In the genomic region with DNA sequence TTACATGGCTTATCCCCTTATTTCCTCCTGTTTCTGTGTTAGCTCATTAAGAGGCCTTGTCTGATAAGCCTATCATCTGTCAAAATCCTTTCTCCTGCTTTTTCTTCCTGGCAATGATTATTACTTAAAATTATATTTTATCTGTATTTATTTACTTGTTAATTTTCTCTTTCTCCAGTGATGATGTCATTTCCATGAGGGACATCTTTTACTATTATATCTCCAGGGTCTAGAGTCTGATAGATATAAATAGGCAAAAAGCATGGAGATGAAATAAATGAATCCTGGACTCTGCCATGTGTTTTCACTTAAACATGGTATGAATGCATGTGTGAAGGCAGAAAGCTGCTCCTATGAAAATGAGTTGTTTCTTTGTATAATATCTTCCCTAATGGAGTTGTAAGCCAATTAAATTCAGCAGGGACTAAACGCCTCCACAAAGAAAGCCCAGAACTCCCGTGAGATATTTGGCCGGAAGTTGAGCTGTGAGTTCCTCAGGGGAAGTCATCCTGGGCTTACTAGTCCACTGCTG, we compare ENCODE assay signal across 3 cellular contexts.
TF ChIP-seq lines count a peak whose summit lies in the region.

No MANE protein-coding gene starts in this region.

TF ChIP-seq in HepG2, 621 proteins besides CTCF, POLR2A, EP300 and RAD21:
- TF ChIP-seq, protein P1, sequence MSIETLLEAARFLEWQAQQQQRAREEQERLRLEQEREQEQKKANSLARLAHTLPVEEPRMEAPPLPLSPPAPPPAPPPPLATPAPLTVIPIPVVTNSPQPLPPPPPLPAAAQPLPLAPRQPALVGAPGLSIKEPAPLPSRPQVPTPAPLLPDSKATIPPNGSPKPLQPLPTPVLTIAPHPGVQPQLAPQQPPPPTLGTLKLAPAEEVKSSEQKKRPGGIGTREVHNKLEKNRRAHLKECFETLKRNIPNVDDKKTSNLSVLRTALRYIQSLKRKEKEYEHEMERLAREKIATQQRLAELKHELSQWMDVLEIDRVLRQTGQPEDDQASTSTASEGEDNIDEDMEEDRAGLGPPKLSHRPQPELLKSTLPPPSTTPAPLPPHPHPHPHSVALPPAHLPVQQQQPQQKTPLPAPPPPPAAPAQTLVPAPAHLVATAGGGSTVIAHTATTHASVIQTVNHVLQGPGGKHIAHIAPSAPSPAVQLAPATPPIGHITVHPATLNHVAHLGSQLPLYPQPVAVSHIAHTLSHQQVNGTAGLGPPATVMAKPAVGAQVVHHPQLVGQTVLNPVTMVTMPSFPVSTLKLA (IDR thresholded peaks at IDR 0.05): peak; percentile 75
- TF ChIP-seq PAF1 (CRISPR knock-in tag; IDR thresholded peaks at IDR 0.05) (no peak), ATF7 (IDR thresholded peaks at IDR 0.05) (peak; percentile 67), ATF7 (CRISPR knock-in tag; IDR thresholded peaks at IDR 0.05) (no peak), SNRNP70 (IDR thresholded peaks at IDR 0.05; ENCODE audit: low read depth, low read length) (no peak)

TF ChIP-seq in SK-N-SH, 30 proteins besides CTCF, POLR2A, EP300 and RAD21:
- 0 out of 2 replicates have a peak, but pooled peaks have one; percentile 12 for TF ChIP-seq GATA2 (CRISPR knock-in tag; IDR thresholded peaks at IDR 0.05)
- no peak for TF ChIP-seq POLR2AphosphoS5 (IDR thresholded peaks at IDR 0.05; ENCODE audit: low read depth, low read length)
- TF ChIP-seq TCF12 (IDR thresholded peaks at IDR 0.05): peak; percentile 25; the same call in 1 of the 2 replicates
- TF ChIP-seq TAF1 (IDR thresholded peaks at IDR 0.05; ENCODE audit: borderline replicate concordance, low read depth, low read length): no peak
- TF ChIP-seq ELF1 (IDR thresholded peaks at IDR 0.05): no peak
- no peak for TF ChIP-seq RXRA (IDR thresholded peaks at IDR 0.05; ENCODE audit: borderline replicate concordance, low read depth)
- no peak for TF ChIP-seq NRF1 (IDR thresholded peaks at IDR 0.05; ENCODE audit: low read depth, low read length)

TF ChIP-seq in endothelial cell of umbilical vein, 7 proteins besides CTCF, POLR2A, EP300 and RAD21:
- TF ChIP-seq MYC (IDR thresholded peaks at IDR 0.05; ENCODE audit: low read depth, low read length): no peak
- no peak for TF ChIP-seq FOS (IDR thresholded peaks at IDR 0.05; ENCODE audit: borderline replicate concordance, insufficient read depth, low read length)
- TF ChIP-seq MAX (IDR thresholded peaks at IDR 0.05; ENCODE audit: insufficient read depth, insufficient read length): no peak
- TF ChIP-seq POLR2AphosphoS5 (IDR thresholded peaks at IDR 0.05; ENCODE audit: insufficient read depth, low read depth, low read length): no peak
- TF ChIP-seq JUN (IDR thresholded peaks at IDR 0.05; ENCODE audit: borderline replicate concordance, insufficient read depth, insufficient read length, low read depth): no peak
- TF ChIP-seq EZH2 (IDR thresholded peaks at IDR 0.05; ENCODE audit: borderline replicate concordance, low read depth, low read length, severe bottlenecking): no peak
- no peak for TF ChIP-seq GATA2 (IDR thresholded peaks at IDR 0.05; ENCODE audit: insufficient read depth, insufficient read length, low read depth, low read length)
